ENCODE assay signal across 4 cellular contexts in genomic region chr7:101536668-101537067, GRCh38.
A peak's percentile ranks its signal among the peaks of the same experiment; 100 is the strongest.
TF ChIP-seq lines count a peak whose summit lies in the region.

No MANE protein-coding gene starts in this region.

TF ChIP-seq in SK-N-SH, 30 proteins besides CTCF, POLR2A, EP300 and RAD21:
- TF ChIP-seq RXRA (IDR thresholded peaks at IDR 0.05; ENCODE audit: borderline replicate concordance, low read depth) (no peak), RCOR1 (IDR thresholded peaks at IDR 0.05; ENCODE audit: low read length) (peak; percentile 56), FOXJ3 (CRISPR knock-in tag; IDR thresholded peaks at IDR 0.05) (peak; percentile 33; the same call in 1 of the 2 replicates)

TF ChIP-seq in SK-N-SH treated with all-trans-retinoic acid at 6 μM for 48 hours, 23 proteins besides CTCF, POLR2A, EP300 and RAD21:
- TF ChIP-seq CREB5 (CRISPR knock-in tag; IDR thresholded peaks at IDR 0.05; ENCODE audit: low read depth) (no peak), ARNTL (CRISPR knock-in tag; IDR thresholded peaks at IDR 0.05; ENCODE audit: borderline replicate concordance, low read depth) (no peak), OSR1 (CRISPR knock-in tag; IDR thresholded peaks at IDR 0.05) (no peak)

TF ChIP-seq in IMR-90, 13 proteins besides CTCF, POLR2A, EP300 and RAD21:
- no peak for TF ChIP-seq ELK1 (IDR thresholded peaks at IDR 0.05; ENCODE audit: borderline replicate concordance, low read depth, low read length)
- TF ChIP-seq RCOR1 (IDR thresholded peaks at IDR 0.05; ENCODE audit: insufficient replicate concordance, low read length): no peak
- TF ChIP-seq NFE2L2 (IDR thresholded peaks at IDR 0.05; ENCODE audit: low read depth, low read length): no peak
- TF ChIP-seq BHLHE40 (IDR thresholded peaks at IDR 0.05; ENCODE audit: low read depth, low read length): no peak
- no peak for TF ChIP-seq RFX5 (IDR thresholded peaks at IDR 0.05; ENCODE audit: low read depth, low read length)
TF ChIP-seq in IMR-90: peak in this region for 0.

TF ChIP-seq in H1, 55 proteins besides CTCF, POLR2A, EP300 and RAD21:
- TF ChIP-seq RBBP5 (IDR thresholded peaks at IDR 0.05; ENCODE audit: borderline replicate concordance, low read depth, low read length): no peak
- TF ChIP-seq KDM1A (IDR thresholded peaks at IDR 0.05; ENCODE audit: borderline replicate concordance, low read length): peak; percentile 75; the same call in 1 of the 2 replicates
